ENCODE assay signal across 9 cellular contexts in genomic region chr9:128554155-128554862, GRCh38. TPM values are rescaled to one million over a fixed set of nuclear protein-coding genes. Genes with fewer than 3 reads are reported as not detected.
DNase-seq lines count a peak whose midpoint lies in the region; ATAC-seq, FAIRE-seq and TF ChIP-seq lines count a peak whose summit lies in the region.
"Had no signal": no experiment of that assay in that cellular context is flagged by ENCODE, and none has a peak within 500 bp of the region (broad histone marks: within the 10 kb centered on the region; RNA-seq: fewer than 3 reads in every experiment).

No MANE protein-coding gene starts in this region.

- H3K36me3 ChIP-seq in OCI-LY7 (ENCODE audit: insufficient read depth, low read length) (peaks cover 11% of the 10 kb centered on the region; the same call in 1 of the 2 replicates), breast epithelium (no peaks in the 10 kb centered on the region), kidney (ENCODE audit: control insufficient read depth in 1 of 2, insufficient read depth in 2 of 2, low read length in 2 of 2) (no peaks in the 10 kb centered on the region)

- peaks cover 26% of the 10 kb centered on the region; the same call in 1 of the 2 replicates for H4K20me1 ChIP-seq in OCI-LY7 (ENCODE audit: insufficient read depth, low read length)

- H3K79me2 ChIP-seq in OCI-LY7 (ENCODE audit: insufficient read depth, low read depth, low read length) = peaks cover 63% of the 10 kb centered on the region

- peak; percentile 62 for DNase-seq in OCI-LY7 (ENCODE audit: low spot score)
- DNase-seq in breast epithelium (ENCODE audit: low spot score in 2 of 2) = peak in 1 of 2 donors; percentile 36
- DNase-seq in kidney = no peak
- peak; percentile 43 for DNase-seq in stimulated activated CD8-positive, alpha-beta memory T cell treated with anti-CD3 and anti-CD28 coated beads, Interleukin-4, amount 100 ng/mL, for 48 hours
- no peak for DNase-seq in T-helper 9 cell
- no peak for DNase-seq in NCI-H1092 (lab: John Stamatoyannopoulos, UW)

- no peak for TF ChIP-seq CTCF in OCI-LY7 (conservative IDR thresholded peaks at IDR 0.05; ENCODE audit: low read length)
- peak in 1 of 3 donors; percentile 11 for TF ChIP-seq CTCF in breast epithelium (IDR thresholded peaks at IDR 0.05)
- TF ChIP-seq CTCF in kidney (IDR thresholded peaks at IDR 0.05; ENCODE audit: borderline replicate concordance, extremely low read depth, insufficient read depth) = no peak

- peak overlapping the region; percentile 40 for H3K27ac ChIP-seq in OCI-LY7 (ENCODE audit: low read depth, low read length, poor library complexity, severe bottlenecking)
- peak overlapping the region; percentile 90 to 98 for H3K27ac ChIP-seq in breast epithelium
- H3K27ac ChIP-seq in kidney (ENCODE audit: low read depth in 2 of 2, low read length in 2 of 2) = peak overlapping the region; percentile 44 to 68

- H3K4me3 ChIP-seq in GM08714 (ENCODE audit: low read length) (0 out of 2 replicates have a peak overlapping the region, but pooled peaks have one; percentile 92), OCI-LY7 (ENCODE audit: low read depth, low read length, poor library complexity, severe bottlenecking) (peak overlapping the region; percentile 87), breast epithelium (peak overlapping the region; percentile 65 to 100 (median 99)), kidney (ENCODE audit: low read length in 2 of 2) (peak overlapping the region; percentile 89 to 96)

- no peaks in the 10 kb centered on the region for H3K27me3 ChIP-seq in breast epithelium

- H3K9me2 ChIP-seq in OCI-LY7 (ENCODE audit: insufficient read depth, low read length) = no peaks in the 10 kb centered on the region

- POLR2A ChIA-PET in OCI-LY7 (lab: Charles Lee) = interaction anchor here (0.6 to 1.9 kb wide), 5 partner anchors 10 to 321 kb away, joined by 3 to 10 read pairs (median 4); no protein-coding TSS in a partner anchor

- H3K4me1 ChIP-seq in OCI-LY7 (ENCODE audit: insufficient read depth, low read length, poor library complexity, severe bottlenecking) (peaks cover 55% of the 10 kb centered on the region), breast epithelium (peaks cover 22 to 32% of the 10 kb centered on the region in 2 donors), kidney (ENCODE audit: control insufficient read depth in 1 of 2, insufficient read depth in 1 of 2, low read depth in 1 of 2, low read length in 2 of 2) (peaks cover 41 to 42% of the 10 kb centered on the region in 2 donors)

- peak overlapping the region; percentile 82 for H3K4me2 ChIP-seq in OCI-LY7 (ENCODE audit: low read length)

- H3K9me3 ChIP-seq in OCI-LY7 (ENCODE audit: low read length) = no peaks in the 10 kb centered on the region
- no peaks in the 10 kb centered on the region for H3K9me3 ChIP-seq in breast epithelium
- no peaks in the 10 kb centered on the region for H3K9me3 ChIP-seq in kidney (ENCODE audit: control insufficient read depth in 1 of 2, low read length in 2 of 2)

- BruUV-seq in OCI-LY7 (replicated peaks; lab: Mats Ljungman, UMichigan) = TSS peak; percentile 57

- CTCF ChIA-PET in OCI-LY7 (lab: Charles Lee; ENCODE audit: unreplicated experiment) = no interaction called here

- TF ChIP-seq POLR2A in breast epithelium (IDR thresholded peaks at IDR 0.05) = no peak

- peak overlapping the region; percentile 50 to 90 for H3K9ac ChIP-seq in kidney (ENCODE audit: low read length in 2 of 2)

- no peak overlapping the region for H2AFZ ChIP-seq in OCI-LY7 (ENCODE audit: low read length)

- FAIRE-seq in kidney (lab: Jason Lieb, UNC) = no peak
- FAIRE-seq: TTC549 had no signal

- intact Hi-C loops in OCI-LY7 (cut with micrococcal nuclease; ENCODE audit: unreplicated experiment) (loop anchor here (2.0 to 10.0 kb wide), 3 partner anchors 98 to 368 kb away; partner anchors contain the start of genes ODF2, PHYHD1 and ZDHHC12), breast epithelium (cut with DNase I; ENCODE audit: low total_unique reads) (no loop called here), kidney (cut with DNase I) (no loop called here)

- ATAC-seq in GM19328 (IDR thresholded peaks at IDR 0.05; ENCODE audit: unreplicated experiment) = no peak

RNA-seq across cellular contexts. Expression of gene SPTAN1, which starts 1.9 kb away (rescaled TPM):
- 259 and 272 TPM in 2 replicates for total RNA-seq in OCI-LY7 (2014; rRNA removed; shearing (Covaris generic))
- total RNA-seq in OCI-LY7 (2022) (239 and 283 TPM in 2 replicates), breast epithelium (100 to 1,000 TPM; 217 to 264 (median 254) TPM), kidney (354 TPM)
- polyA plus RNA-seq in kidney (ENCODE audit: insufficient read depth, low read depth, low replicate concordance) = 210 TPM

RNA-seq across cellular contexts. Expression of gene GLE1, which starts 49.8 kb away (rescaled TPM):
- 30.8 and 34.8 TPM in 2 replicates for total RNA-seq in OCI-LY7 (2014; rRNA removed; shearing (Covaris generic))
- 43.4 and 45.2 TPM in 2 replicates for total RNA-seq in OCI-LY7 (2022)
- 10 to 100 TPM; 22.9 to 31.9 (median 26.7) TPM for total RNA-seq in breast epithelium
- 22.8 TPM for total RNA-seq in kidney
- 15.6 TPM for polyA plus RNA-seq in kidney (ENCODE audit: insufficient read depth, low read depth, low replicate concordance)

Comparison
In these comparisons a context has a peak if more than half of its experiments do, and no peak if none do; other contexts are left out.
1. DNase-seq: peak in OCI-LY7 (single experiment) and stimulated activated CD8-positive, alpha-beta memory T cell treated with anti-CD3 and anti-CD28 coated beads, Interleukin-4, amount 100 ng/mL, for 48 hours (single experiment); none in kidney (single experiment), T-helper 9 cell (single experiment) and NCI-H1092 (single experiment).
2. H3K27ac ChIP-seq: peak in every context shown above with its lines; median percentile 94 in breast epithelium; 56 in kidney; 40 in OCI-LY7.
3. Peak in every context shown above with its lines, with median percentiles within 50 percentile points of each other: H3K4me3 ChIP-seq.